In genomic region chr7:135920478-135920877, GRCh38 we compare ENCODE assay signal across 31 cellular contexts. TPM values are rescaled to one million over a fixed set of nuclear protein-coding genes. Genes with fewer than 3 reads are reported as not detected.
DNase-seq lines count a peak whose midpoint lies in the region; ATAC-seq and TF ChIP-seq lines count a peak whose summit lies in the region.
"Had no signal": no experiment of that assay in that cellular context is flagged by ENCODE, and none has a peak within 500 bp of the region (broad histone marks: within the 10 kb centered on the region; RNA-seq: fewer than 3 reads in every experiment).

No MANE protein-coding gene starts in this region.

- no peaks in the 10 kb centered on the region for H3K79me2 ChIP-seq in hepatocyte

- peaks cover 3% of the 10 kb centered on the region for H3K9me3 Mint-ChIP-seq in memory B cell
- H3K9me3 Mint-ChIP-seq: H9; immature natural killer cell; natural killer cell treated with Interleukin-12 subunit alpha and Interleukin-12 subunit beta and Interleukin-15 and Interleukin-18, amount 100 ng/mL, for 72 hours had no signal

- DNase-seq in memory B cell (ENCODE audit: low spot score in 2 of 2) (no peak), RWPE1 (ENCODE audit: low spot score) (no peak), hepatocyte (ENCODE audit: low spot score) (no peak), EL (no peak)
- no peak for DNase-seq in effector CD4-positive, alpha-beta T cell
- DNase-seq: activated B cell treated with CpG ODN at 0.5 μM for 24 hours; activated CD4-positive, alpha-beta T cell treated with anti-CD3 and anti-CD28 coated beads, Interleukin-2, amount 50 U/mL, for 1 hour; activated effector memory CD4-positive, alpha-beta T cell treated with anti-CD3 and anti-CD28 coated beads, Interleukin-2, amount 50 U/mL, for 16 hours; activated naive CD8-positive, alpha-beta T cell treated with anti-CD3 and anti-CD28 coated beads, Interleukin-2, amount 10 ng/mL, durations not matched to agents 7 days and 5 days; activated T-cell treated with anti-CD3 and anti-CD28 coated beads, Interleukin-2, amount 50 U/mL, for 24 hours; BE2C; colonic mucosa; effector memory CD4-positive, alpha-beta T cell; GDM1; H9; immature natural killer cell; left colon; NCI-H1092; NCI-H1694; NCI-H446 treated with DMSO at 0.1 percent for 48 hours; psoas muscle; stimulated activated CD4-positive, alpha-beta T cell treated with anti-CD3 and anti-CD28 coated beads, Interleukin-4, amount 100 ng/mL, for 24 hours; substantia nigra had no signal

- ATAC-seq in GM18907 (IDR thresholded peaks at IDR 0.05; ENCODE audit: unreplicated experiment) (peak; percentile 54), GM21447 (IDR thresholded peaks at IDR 0.05; ENCODE audit: unreplicated experiment) (peak; percentile 59), HG02884 (IDR thresholded peaks at IDR 0.05; ENCODE audit: unreplicated experiment) (peak; percentile 66), memory B cell (ENCODE audit: low read depth) (no peak)
- ATAC-seq: left colon; natural killer cell treated with Interleukin-12 subunit alpha and Interleukin-12 subunit beta and Interleukin-15 and Interleukin-18, amount 100 ng/mL, for 72 hours; psoas muscle had no signal

- H3K27me3 ChIP-seq in hepatocyte = no peaks in the 10 kb centered on the region
- H3K27me3 ChIP-seq: BE2C, cardiac muscle cell, colonic mucosa, SJSA1 had no signal

- H3K4me1 Mint-ChIP-seq in memory B cell = peaks cover 14% of the 10 kb centered on the region

- H3K27ac ChIP-seq in RWPE1 (no peak overlapping the region), hepatocyte (no peak overlapping the region)
- H3K27ac ChIP-seq: cardiac muscle cell, colonic mucosa, epithelial cell of prostate, psoas muscle, SJSA1 had no signal

- H2AFZ ChIP-seq in hepatocyte = no peak overlapping the region

- no peak overlapping the region for H3K4me3 Mint-ChIP-seq in memory B cell
- H3K4me3 Mint-ChIP-seq: activated B cell treated with CpG ODN at 0.5 μM for 24 hours; activated naive CD8-positive, alpha-beta T cell treated with anti-CD3 and anti-CD28 coated beads, Interleukin-2, amount 10 ng/mL, durations not matched to agents 7 days and 5 days; activated T-cell treated with anti-CD3 and anti-CD28 coated beads, Interleukin-2, amount 50 U/mL, for 24 hours; H9; immature natural killer cell; natural killer cell treated with Interleukin-12 subunit alpha and Interleukin-12 subunit beta and Interleukin-15 and Interleukin-18, amount 100 ng/mL, for 72 hours; type B pancreatic cell had no signal

- no peak overlapping the region for H3K4me2 ChIP-seq in hepatocyte

- H3K9me3 ChIP-seq in hepatocyte (ENCODE audit: low read depth) = no peaks in the 10 kb centered on the region
- H3K9me3 ChIP-seq: BE2C, colonic mucosa, psoas muscle, SJSA1 had no signal

- H3K4me3 ChIP-seq in hepatocyte = no peak overlapping the region
- H3K4me3 ChIP-seq: cardiac muscle cell, colonic mucosa, psoas muscle, SJSA1 had no signal

- H3K4me1 ChIP-seq in hepatocyte (ENCODE audit: insufficient read depth) = no peaks in the 10 kb centered on the region
- H3K4me1 ChIP-seq: colonic mucosa, psoas muscle had no signal

- TF ChIP-seq CTCF in RWPE1 (conservative IDR thresholded peaks at IDR 0.05; ENCODE audit: low read depth) (no peak), hepatocyte (IDR thresholded peaks at IDR 0.05; ENCODE audit: poor library complexity) (no peak)

- WGBS in hepatocyte (ENCODE audit: low lambda C conversion rate, missing lambda C conversion rate) = 95% methylated on average over 7 of the region's 7 CpGs

- no peaks in the 10 kb centered on the region for H4K20me1 ChIP-seq in hepatocyte (ENCODE audit: insufficient read depth, poor library complexity, severe bottlenecking)

- no peaks in the 10 kb centered on the region for H3K27me3 Mint-ChIP-seq in memory B cell
- H3K27me3 Mint-ChIP-seq: activated B cell treated with CpG ODN at 0.5 μM for 24 hours; activated T-cell treated with anti-CD3 and anti-CD28 coated beads, Interleukin-2, amount 50 U/mL, for 24 hours; natural killer cell treated with Interleukin-12 subunit alpha and Interleukin-12 subunit beta and Interleukin-15 and Interleukin-18, amount 100 ng/mL, for 72 hours; type B pancreatic cell had no signal

- H3K36me3 Mint-ChIP-seq in memory B cell = peaks cover 22% of the 10 kb centered on the region

- H3K27ac Mint-ChIP-seq in memory B cell = peak overlapping the region; percentile 15
- H3K27ac Mint-ChIP-seq: activated B cell treated with CpG ODN at 0.5 μM for 24 hours; activated naive CD8-positive, alpha-beta T cell treated with anti-CD3 and anti-CD28 coated beads, Interleukin-2, amount 10 ng/mL, durations not matched to agents 7 days and 5 days; activated T-cell treated with anti-CD3 and anti-CD28 coated beads, Interleukin-2, amount 50 U/mL, for 24 hours; H9; immature natural killer cell; natural killer cell treated with Interleukin-12 subunit alpha and Interleukin-12 subunit beta and Interleukin-15 and Interleukin-18, amount 100 ng/mL, for 72 hours; type B pancreatic cell had no signal

- no peaks in the 10 kb centered on the region for H3K36me3 ChIP-seq in hepatocyte (replicated peaks; ENCODE audit: insufficient read depth, low read depth)
- H3K36me3 ChIP-seq: BE2C, cardiac muscle cell, colonic mucosa, SJSA1 had no signal

- POLR2A ChIA-PET in RWPE1 (lab: Yijun Ruan, JAX; ENCODE audit: low non-redundant PET) = no interaction called here

- H3K9me2 ChIP-seq in hepatocyte (replicated peaks; ENCODE audit: insufficient read depth) = no peaks in the 10 kb centered on the region

- CTCF ChIA-PET in RWPE1 (lab: Yijun Ruan, JAX) = interaction anchor here (0.7 kb wide), 1 partner anchor 33 kb away, joined by 3 read pairs; no protein-coding TSS in a partner anchor

RNA-seq across cellular contexts. Expression of gene MTPN, which starts 56.7 kb away (rescaled TPM):
- 108 and 131 TPM in 2 replicates for total RNA-seq in hepatocyte
- 32.8 and 33.5 TPM in 2 replicates for polyA plus RNA-seq in hepatocyte
